In genomic region chr2:213129311-213129710, GRCh38 we compare ENCODE assay signal across 13 cellular contexts. TPM values are rescaled to one million over a fixed set of nuclear protein-coding genes. Genes with fewer than 3 reads are reported as not detected.
DNase-seq lines count a peak whose midpoint lies in the region; ATAC-seq and TF ChIP-seq lines count a peak whose summit lies in the region.
"Had no signal": no experiment of that assay in that cellular context is flagged by ENCODE, and none has a peak within 500 bp of the region (broad histone marks: within the 10 kb centered on the region; RNA-seq: fewer than 3 reads in every experiment).

No MANE protein-coding gene starts in this region.

- ATAC-seq in Right ventricle myocardium inferior (peak; percentile 37), T-helper 17 cell (no peak), HG02571 (IDR thresholded peaks at IDR 0.05; ENCODE audit: unreplicated experiment) (no peak), HG02798 (IDR thresholded peaks at IDR 0.05; ENCODE audit: poor library complexity, unreplicated experiment) (no peak)
- ATAC-seq: HCT116, WTC11 had no signal

- no peaks in the 10 kb centered on the region for H3K36me3 Mint-ChIP-seq in T-helper 17 cell (ENCODE audit: low read depth)
- H3K36me3 Mint-ChIP-seq in type B pancreatic cell, result peaks cover 8% of the 10 kb centered on the region
- H3K36me3 Mint-ChIP-seq: WTC11 had no signal

- H3K27ac Mint-ChIP-seq in T-helper 17 cell (peak overlapping the region; percentile 0), type B pancreatic cell (peak overlapping the region; percentile 10)
- H3K27ac Mint-ChIP-seq: WTC11 had no signal

- DNase-seq in Right ventricle myocardium inferior (ENCODE audit: missing footprints) (no peak), cardiac septum (ENCODE audit: low spot score) (no peak), T-helper 17 cell (no peak), globus pallidus (ENCODE audit: low spot score) (peak; percentile 53), type B pancreatic cell (ENCODE audit: extremely low spot score, unreplicated experiment) (no peak), NCI-H345 treated with DMSO at 0.1 percent for 48 hours (lab: John Stamatoyannopoulos, UW; ENCODE audit: unreplicated experiment) (no peak)
- DNase-seq: cortex of kidney, occipital lobe, small intestine had no signal

- H3K9me3 Mint-ChIP-seq in type B pancreatic cell, result no peaks in the 10 kb centered on the region
- H3K9me3 Mint-ChIP-seq: WTC11 had no signal

- no peaks in the 10 kb centered on the region for H3K4me1 Mint-ChIP-seq in T-helper 17 cell
- H3K4me1 Mint-ChIP-seq in type B pancreatic cell (ENCODE audit: unreplicated experiment), result no peaks in the 10 kb centered on the region

- H3K4me3 Mint-ChIP-seq in T-helper 17 cell (no peak overlapping the region), type B pancreatic cell (no peak overlapping the region)
- H3K4me3 Mint-ChIP-seq: WTC11 had no signal

- no peaks in the 10 kb centered on the region for H3K27me3 Mint-ChIP-seq in T-helper 17 cell
- H3K27me3 Mint-ChIP-seq in type B pancreatic cell, result no peaks in the 10 kb centered on the region

- TF ChIP-seq CTCF in type B pancreatic cell (conservative IDR thresholded peaks at IDR 0.05), result no peak

- no peaks in the 10 kb centered on the region for H3K9me3 ChIP-seq in T-helper 17 cell (ENCODE audit: control insufficient read depth, low read length, poor library complexity, severe bottlenecking)

- intact Hi-C loops in Right ventricle myocardium inferior (cut with DNase I), result no loop called here
- intact Hi-C loops in cardiac septum (cut with DNase I), result no loop called here

RNA-seq across cellular contexts. Expression of gene IKZF2, which starts 22.1 kb away (rescaled TPM):
- 4.7 TPM for total RNA-seq in Right ventricle myocardium inferior
- 5.6 TPM for total RNA-seq in cardiac septum
- 10 to 100 TPM; 11.9 to 23.9 TPM for total RNA-seq in T-helper 17 cell
- total RNA-seq in type B pancreatic cell (ENCODE audit: low replicate concordance), result 57.0 and 153 TPM in 2 replicates
